Comparison of ENCODE assay signal across 8 cellular contexts in genomic region chr5:95284512-95285405, GRCh38. TPM values are rescaled to one million over a fixed set of nuclear protein-coding genes. Genes with fewer than 3 reads are reported as not detected.
DNase-seq lines count a peak whose midpoint lies in the region; ATAC-seq and TF ChIP-seq lines count a peak whose summit lies in the region.

MCTP1 (minus strand) TSS chr5:95285094.

- 0 out of 2 replicates have a peak, but pooled peaks cover 4% of the 10 kb centered on the region for H3F3A ChIP-seq in PC-9 (ENCODE audit: insufficient read depth, low read depth)

- ATAC-seq in HG03064 (IDR thresholded peaks at IDR 0.05; ENCODE audit: low read depth, unreplicated experiment): peak; percentile 26
- no peak for ATAC-seq in GM19328 (IDR thresholded peaks at IDR 0.05; ENCODE audit: unreplicated experiment)

- no peaks in the 10 kb centered on the region for H3K9me3 ChIP-seq in PC-9 (ENCODE audit: insufficient read depth, low read depth)

- peak within 1 kb of the TSS; percentile 62 for H3K4me3 ChIP-seq in GM12864 (ENCODE audit: low read depth, low read length)
- peak within 1 kb of the TSS; percentile 95 for H3K4me3 ChIP-seq in PC-9
- H3K4me3 ChIP-seq in cardiac fibroblast (replicated peaks in 1 of 2; ENCODE audit: low read depth in 2 of 2, low read length in 2 of 2): peak within 1 kb of the TSS; percentile 37 to 52
- peak within 1 kb of the TSS; percentile 65 for H3K4me3 ChIP-seq in kidney epithelial cell (ENCODE audit: low read depth, low read length)

- peak within 1 kb of the TSS; percentile 93 for H3K4me2 ChIP-seq in PC-9

- H3K79me2 ChIP-seq in PC-9 (ENCODE audit: low read depth): no peaks in the 10 kb centered on the region

- intact Hi-C loops in PC-9 (cut with micrococcal nuclease; ENCODE audit: unreplicated experiment): loop anchor here (10.0 kb wide), 2 partner anchors 330 to 560 kb away; no protein-coding TSS in a partner anchor

- H3K27ac ChIP-seq in PC-9: no peak within 1 kb of the TSS

- H2AFZ ChIP-seq in PC-9: peak within 1 kb of the TSS; percentile 97

- H3K4me1 ChIP-seq in PC-9 (replicated peaks; ENCODE audit: insufficient read depth): peaks cover 13% of the 10 kb centered on the region; the same call in 1 of the 2 replicates

- H4K20me1 ChIP-seq in PC-9 (ENCODE audit: insufficient read depth): no peaks in the 10 kb centered on the region

- CTCF ChIA-PET in PC-9 (lab: Charles Lee): interaction anchor here (0.7 to 1.0 kb wide), 2 partner anchors 316 to 563 kb away, joined by 3 read pairs; no protein-coding TSS in a partner anchor

- POLR2A ChIA-PET in PC-9 (lab: Charles Lee; ENCODE audit: unreplicated experiment): interaction anchor here (0.5 kb wide), 2 partner anchors 299 to 374 kb away, joined by 3 read pairs; no protein-coding TSS in a partner anchor

- TF ChIP-seq CTCF in GM12864 (IDR thresholded peaks at IDR 0.05; ENCODE audit: low read depth, low read length, missing control alignments) (no peak), PC-9 (conservative IDR thresholded peaks at IDR 0.05) (no peak; the same call in 1 of the 2 replicates), cardiac fibroblast (IDR thresholded peaks at IDR 0.05; ENCODE audit: low read depth, low read length) (no peak), kidney epithelial cell (IDR thresholded peaks at IDR 0.05; ENCODE audit: insufficient read depth, low read length, poor library complexity, severe bottlenecking) (no peak)

- DNase-seq in A172 (ENCODE audit: low spot score) (peak; percentile 41), GM12864 (ENCODE audit: low read depth) (no peak), PC-9 (peak in 1 of 2 experiments; percentile 41), cardiac fibroblast (ENCODE audit: low read depth in 2 of 2) (peak; percentile 6 to 11), kidney epithelial cell (ENCODE audit: low read depth) (no peak)
- DNase-seq in stimulated activated CD8-positive, alpha-beta memory T cell treated with anti-CD3 and anti-CD28 coated beads, Interleukin-4, amount 100 ng/mL, for 48 hours: peak; percentile 33

- H3K27me3 ChIP-seq in PC-9 (ENCODE audit: insufficient read depth, low read depth) (peaks cover 17% of the 10 kb centered on the region), kidney epithelial cell (ENCODE audit: control insufficient read depth, insufficient read depth, low read length) (peaks cover 11% of the 10 kb centered on the region)

- no peaks in the 10 kb centered on the region for H3K36me3 ChIP-seq in PC-9 (ENCODE audit: low read depth)
- H3K36me3 ChIP-seq in kidney epithelial cell (ENCODE audit: control insufficient read depth, insufficient read depth, low read length): no peaks in the 10 kb centered on the region

- no TSS peak for BruUV-seq in PC-9 (replicated peaks; lab: Mats Ljungman, UMichigan)

- H3K9me2 ChIP-seq in PC-9 (ENCODE audit: insufficient read depth): no peaks in the 10 kb centered on the region

RNA-seq across cellular contexts. Expression of gene MCTP1, which starts in this region (rescaled TPM):
- total RNA-seq in A172 (2014; rRNA removed; shearing (Covaris generic)): 14.2 and 15.7 TPM in 2 replicates
- total RNA-seq in PC-9 (2021): 3.9 and 4.3 TPM in 2 replicates
- 12.7 and 12.9 TPM in 2 replicates for total RNA-seq in kidney epithelial cell

Comparison
In these comparisons a context has a peak if more than half of its experiments do, and no peak if none do; other contexts are left out.
1. DNase-seq: peak in A172 (single experiment), cardiac fibroblast (2 of 2) and stimulated activated CD8-positive, alpha-beta memory T cell treated with anti-CD3 and anti-CD28 coated beads, Interleukin-4, amount 100 ng/mL, for 48 hours (single experiment); none in GM12864 (single experiment) and kidney epithelial cell (single experiment).
2. H3K4me3 ChIP-seq: peak in every context shown above with its lines; median percentile 95 in PC-9; 65 in kidney epithelial cell; 62 in GM12864; 44 in cardiac fibroblast.